Comparison of ENCODE assay signal across 8 cellular contexts in the genomic region with DNA sequence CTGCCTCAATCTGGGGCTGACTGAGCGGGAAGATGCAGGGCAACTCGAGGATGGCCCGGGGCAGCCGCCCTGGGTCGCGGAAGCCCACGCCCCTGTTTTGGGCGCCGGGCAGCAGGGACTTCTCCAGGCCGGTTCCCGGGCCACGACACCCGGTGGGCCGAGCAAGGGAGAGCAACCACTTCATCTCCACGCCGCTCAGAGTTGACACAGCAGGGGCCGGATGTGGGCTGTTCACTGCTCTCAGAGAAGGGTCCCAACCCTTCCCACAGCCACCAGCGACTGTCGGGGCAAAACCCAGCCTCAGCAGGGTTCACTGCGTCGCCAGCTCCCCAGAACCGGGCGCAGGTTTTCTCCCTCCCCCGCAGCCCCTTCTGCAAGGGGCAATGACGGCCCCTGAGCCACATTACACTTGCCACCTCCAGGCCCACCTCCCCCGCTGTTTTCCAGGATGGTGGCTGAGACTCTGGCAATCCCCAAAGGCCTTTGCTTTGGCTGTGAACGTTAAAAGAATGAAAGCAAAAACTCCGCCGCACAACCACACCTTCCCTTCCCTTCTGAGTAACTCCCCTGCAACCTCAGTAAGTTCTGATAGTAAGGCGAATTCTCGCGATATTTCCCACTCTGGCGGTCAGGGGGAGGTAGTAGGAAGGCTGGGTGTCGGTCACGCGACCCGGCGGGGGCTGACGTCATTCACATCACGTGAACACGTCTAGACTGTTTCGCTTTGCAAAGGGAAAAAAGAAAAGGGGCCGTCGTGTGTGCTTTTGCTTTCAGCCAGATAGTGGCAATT. TPM values are rescaled to one million over a fixed set of nuclear protein-coding genes. Genes with fewer than 3 reads are reported as not detected.
A peak's percentile ranks its signal among the peaks of the same experiment; 100 is the strongest.
DNase-seq lines count a peak whose midpoint lies in the region; ATAC-seq and TF ChIP-seq lines count a peak whose summit lies in the region.

No MANE protein-coding gene starts in this region.

- peak overlapping the region; percentile 99 for H3K4me3 Mint-ChIP-seq in HFFc6

- H3K4me1 Mint-ChIP-seq in HFFc6 (ENCODE audit: low read depth), result peaks cover 18% of the 10 kb centered on the region

- H3K36me3 ChIP-seq in GM06990 (ENCODE audit: control insufficient read depth, insufficient read depth, low read length) (no peaks in the 10 kb centered on the region), SK-N-MC (ENCODE audit: insufficient read depth, low read length) (no peaks in the 10 kb centered on the region)

- no peaks in the 10 kb centered on the region for H3K27me3 ChIP-seq in GM06990 (replicated peaks; ENCODE audit: control insufficient read depth, insufficient read depth, low read length)

- TF ChIP-seq CTCF in GM06990 (IDR thresholded peaks at IDR 0.05; ENCODE audit: insufficient read depth, low read length, poor library complexity, severe bottlenecking), result no peak
- TF ChIP-seq CTCF in HFFc6 (IDR thresholded peaks at IDR 0.05), result peak; percentile 7; the same call in 1 of the 2 replicates
- no peak for TF ChIP-seq CTCF in NB4 (IDR thresholded peaks at IDR 0.05; ENCODE audit: low read depth, low read length)

- DNase-seq in GM06990 (ENCODE audit: extremely low read depth, insufficient read length) (peak; percentile 98), HFFc6 (peak; percentile 100), NB4 (ENCODE audit: low read depth) (peak; percentile 99), SK-N-MC (ENCODE audit: low read depth, low spot score) (peak; percentile 75), globus pallidus (ENCODE audit: low spot score) (peak; percentile 98), non-pigmented ciliary epithelial cell (ENCODE audit: low read depth) (peak; percentile 99), superior temporal gyrus (ENCODE audit: extremely low spot score) (peak; percentile 100)
- DNase-seq in activated naive CD4-positive, alpha-beta T cell treated with anti-CD3 and anti-CD28 coated beads, Interleukin-2, amount 50 U/mL, for 72 hours (ENCODE audit: low spot score in 2 of 2), result peak; percentile 93 to 98

- peaks cover 15% of the 10 kb centered on the region for H3K36me3 Mint-ChIP-seq in HFFc6 (ENCODE audit: low read depth)
- H3K36me3 Mint-ChIP-seq in activated naive CD4-positive, alpha-beta T cell treated with anti-CD3 and anti-CD28 coated beads, Interleukin-2, amount 50 U/mL, for 72 hours, result peaks cover 28 to 32% of the 10 kb centered on the region in 2 donors

- H3K9me3 ChIP-seq in SK-N-MC (ENCODE audit: low read depth, low read length), result no peaks in the 10 kb centered on the region

- H3K27ac ChIP-seq in SK-N-MC, result peak overlapping the region; percentile 89

- no peaks in the 10 kb centered on the region; the same call in 1 of the 2 replicates for H3K27me3 Mint-ChIP-seq in HFFc6 (ENCODE audit: insufficient read depth)

- peak overlapping the region; percentile 98 for H3K27ac Mint-ChIP-seq in HFFc6
- H3K27ac Mint-ChIP-seq in activated naive CD4-positive, alpha-beta T cell treated with anti-CD3 and anti-CD28 coated beads, Interleukin-2, amount 50 U/mL, for 72 hours, result peak overlapping the region; percentile 90 to 98

- ATAC-seq in activated naive CD4-positive, alpha-beta T cell treated with anti-CD3 and anti-CD28 coated beads, Interleukin-2, amount 50 U/mL, for 72 hours, result peak; percentile 72 to 77

- H3K4me3 ChIP-seq in GM06990 (replicated peaks; ENCODE audit: low read depth, low read length), result peak overlapping the region; percentile 91
- peak overlapping the region; percentile 68 for H3K4me3 ChIP-seq in NB4 (ENCODE audit: low read depth, low read length)
- H3K4me3 ChIP-seq in SK-N-MC, result peak overlapping the region; percentile 86

- peak overlapping the region; percentile 71 for H3K9ac ChIP-seq in SK-N-MC (ENCODE audit: insufficient read length)

- H3K9me3 Mint-ChIP-seq in HFFc6, result no peaks in the 10 kb centered on the region
- no peaks in the 10 kb centered on the region for H3K9me3 Mint-ChIP-seq in activated naive CD4-positive, alpha-beta T cell treated with anti-CD3 and anti-CD28 coated beads, Interleukin-2, amount 50 U/mL, for 72 hours

- TF ChIP-seq POLR2A in NB4 (IDR thresholded peaks at IDR 0.05; ENCODE audit: extremely low read depth, insufficient read length), result peak; percentile 65

RNA-seq across cellular contexts. Expression of a gene that starts 0.7 kb away (rescaled TPM):
- 100 to 1,000 TPM in 1 of 6 experiments, 10 to 100 TPM in 5; 83.7 to 102 (median 94.1) TPM for total RNA-seq in HFFc6 (2021; fragmentation: NEBNext Ultra II Directional; extraction: Animal tissue kit (Norgen Biotek cat#: 25700))
- total RNA-seq in activated naive CD4-positive, alpha-beta T cell treated with anti-CD3 and anti-CD28 coated beads, Interleukin-2, amount 50 U/mL, for 72 hours, result 10 to 100 TPM; 61.3 to 74.6 TPM

Comparison
In these comparisons a context has a peak if more than half of its experiments do, and no peak if none do; other contexts are left out.
1. Peak in every context shown above with its lines: DNase-seq, ATAC-seq, H3K4me3 ChIP-seq and H3K27ac ChIP-seq.